26 cellular contexts compared by ENCODE assay signal in genomic region chr5:2109566-2109965, GRCh38.
"Had no signal": no experiment of that assay in that cellular context is flagged by ENCODE, and none has a peak within 500 bp of the region (broad histone marks: within the 10 kb centered on the region; RNA-seq: fewer than 3 reads in every experiment).

No MANE protein-coding gene starts in this region.

- H3K9me3 Mint-ChIP-seq: activated T-helper 1 cell treated with anti-CD3 and anti-CD28 coated beads, Interleukin-12 subunit alpha, Interleukin-12 subunit beta, Interleukin-2, Interleukin-4 antibody, amounts not matched to agents 30 ng/mL and 10 ng/mL and 1 ng/mL, durations not matched to agents 14 hours and 24 hours and 36 hours had no signal

- H3K4me1 Mint-ChIP-seq: activated CD4-positive, alpha-beta T cell treated with anti-CD3 and anti-CD28 coated beads for 36 hours; activated CD8-positive, alpha-beta memory T cell treated with anti-CD3 and anti-CD28 coated beads, Interleukin-2, amount 10 ng/mL, durations not matched to agents 7 days and 5 days; activated naive CD4-positive, alpha-beta T cell treated with anti-CD3 and anti-CD28 coated beads, Interleukin-2, amount 50 U/mL, for 24 hours had no signal

- H3K27me3 ChIP-seq: ascending aorta, body of pancreas, Peyer's patch, SJCRH30 had no signal

- H3K4me3 Mint-ChIP-seq: activated CD4-positive, alpha-beta T cell treated with anti-CD3 and anti-CD28 coated beads for 36 hours; activated CD8-positive, alpha-beta memory T cell treated with anti-CD3 and anti-CD28 coated beads, Interleukin-2, amount 10 ng/mL, durations not matched to agents 7 days and 5 days; activated CD8-positive, alpha-beta T cell treated with anti-CD3 and anti-CD28 coated beads, Interleukin-2, amount 10 ng/mL, durations not matched to agents 7 days and 5 days; activated naive CD4-positive, alpha-beta T cell treated with anti-CD3 and anti-CD28 coated beads, Interleukin-2, amount 50 U/mL, for 24 hours; activated T-cell treated with anti-CD3 and anti-CD28 coated beads, Interleukin-2, amount 50 U/mL, for 24 hours; activated T-helper 1 cell treated with anti-CD3 and anti-CD28 coated beads, Interleukin-12 subunit alpha, Interleukin-12 subunit beta, Interleukin-2, Interleukin-4 antibody, amounts not matched to agents 30 ng/mL and 10 ng/mL and 1 ng/mL, durations not matched to agents 14 hours and 24 hours and 36 hours had no signal

- H3K4me1 ChIP-seq: ascending aorta, Peyer's patch, SJCRH30 had no signal

- DNase-seq: activated CD4-positive, alpha-beta T cell treated with anti-CD3 and anti-CD28 coated beads for 36 hours; activated CD4-positive, alpha-beta T cell treated with anti-CD3 and anti-CD28 coated beads, Interleukin-2, amount 50 U/mL, for 1 hour; activated CD8-positive, alpha-beta memory T cell treated with anti-CD3 and anti-CD28 coated beads, Interleukin-2, amount 10 ng/mL, durations not matched to agents 7 days and 5 days; activated CD8-positive, alpha-beta T cell treated with anti-CD3 and anti-CD28 coated beads, Interleukin-2, amount 10 ng/mL, durations not matched to agents 7 days and 5 days; activated effector memory CD4-positive, alpha-beta T cell treated with Interleukin-2 at 50 U/mL for 16 hours; activated naive CD4-positive, alpha-beta T cell; activated T-cell treated with anti-CD3 and anti-CD28 coated beads, Interleukin-2, amount 50 U/mL, for 24 hours; body of pancreas; central memory CD4-positive, alpha-beta T cell; NCI-H1105; NCI-H1436 treated with DMSO at 0.1 percent for 48 hours; NCI-H187; NCI-H2171 treated with DMSO at 0.1 percent for 48 hours; NCI-H226; NCI-H526; Peyer's patch; Right ventricle myocardium superior; SJCRH30; SK-N-SH; T-helper 1 cell had no signal

- H3K4me2 ChIP-seq: KMS-11, SK-N-SH had no signal

- H3K9ac ChIP-seq: KMS-11, SK-N-SH had no signal

- H3K36me3 ChIP-seq: ascending aorta, Peyer's patch, SJCRH30 had no signal

- H3K27me3 Mint-ChIP-seq: activated CD8-positive, alpha-beta memory T cell treated with anti-CD3 and anti-CD28 coated beads, Interleukin-2, amount 10 ng/mL, durations not matched to agents 7 days and 5 days had no signal

- ATAC-seq: activated CD4-positive, alpha-beta T cell treated with anti-CD3 and anti-CD28 coated beads for 36 hours; activated CD8-positive, alpha-beta memory T cell treated with anti-CD3 and anti-CD28 coated beads, Interleukin-2, amount 10 ng/mL, durations not matched to agents 7 days and 5 days; activated CD8-positive, alpha-beta T cell treated with anti-CD3 and anti-CD28 coated beads, Interleukin-2, amount 10 ng/mL, durations not matched to agents 7 days and 5 days; body of pancreas had no signal

- H3K9me3 ChIP-seq: body of pancreas, Peyer's patch, SJCRH30, SK-N-SH had no signal

- H3K27ac Mint-ChIP-seq: activated CD4-positive, alpha-beta T cell treated with anti-CD3 and anti-CD28 coated beads for 36 hours; activated CD8-positive, alpha-beta memory T cell treated with anti-CD3 and anti-CD28 coated beads, Interleukin-2, amount 10 ng/mL, durations not matched to agents 7 days and 5 days; activated CD8-positive, alpha-beta T cell treated with anti-CD3 and anti-CD28 coated beads, Interleukin-2, amount 10 ng/mL, durations not matched to agents 7 days and 5 days; activated naive CD4-positive, alpha-beta T cell treated with anti-CD3 and anti-CD28 coated beads, Interleukin-2, amount 50 U/mL, for 24 hours; activated T-cell treated with anti-CD3 and anti-CD28 coated beads, Interleukin-2, amount 50 U/mL, for 24 hours; activated T-helper 1 cell treated with anti-CD3 and anti-CD28 coated beads, Interleukin-12 subunit alpha, Interleukin-12 subunit beta, Interleukin-2, Interleukin-4 antibody, amounts not matched to agents 30 ng/mL and 10 ng/mL and 1 ng/mL, durations not matched to agents 14 hours and 24 hours and 36 hours had no signal

- H3K36me3 Mint-ChIP-seq: activated CD8-positive, alpha-beta memory T cell treated with anti-CD3 and anti-CD28 coated beads, Interleukin-2, amount 10 ng/mL, durations not matched to agents 7 days and 5 days had no signal

- H3K4me3 ChIP-seq: ascending aorta, body of pancreas, Peyer's patch, SJCRH30 had no signal

- H3K27ac ChIP-seq: ascending aorta, body of pancreas, KMS-11, Peyer's patch, RWPE1, SJCRH30, VCaP had no signal
